Comparison of ENCODE assay signal across 14 cellular contexts in the genomic region with DNA sequence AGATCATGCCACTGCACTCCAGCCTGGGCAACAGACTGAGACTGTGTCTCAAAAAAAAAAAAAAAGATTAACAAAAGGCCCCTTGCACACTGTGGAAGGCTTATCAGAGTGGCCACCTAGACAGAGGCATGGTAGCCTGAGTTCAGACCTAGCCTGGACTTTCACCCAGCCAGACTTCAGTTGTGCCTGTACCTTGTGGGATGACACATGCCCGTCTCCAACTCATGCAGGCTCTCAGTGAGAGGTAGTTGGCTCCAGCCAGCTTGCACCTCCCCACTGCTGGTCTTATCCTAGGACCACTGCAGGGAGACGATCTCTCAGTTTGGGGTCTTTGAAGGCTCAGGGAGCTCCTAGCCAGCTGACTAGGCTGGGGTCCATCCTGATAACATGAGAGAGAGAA. TPM values are rescaled to one million over a fixed set of nuclear protein-coding genes. Genes with fewer than 3 reads are reported as not detected.
DNase-seq lines count a peak whose midpoint lies in the region; ATAC-seq and TF ChIP-seq lines count a peak whose summit lies in the region.
"Had no signal": no experiment of that assay in that cellular context is flagged by ENCODE, and none has a peak within 500 bp of the region (broad histone marks: within the 10 kb centered on the region; RNA-seq: fewer than 3 reads in every experiment).

No MANE protein-coding gene starts in this region.

- H3K4me3 Mint-ChIP-seq in activated B cell treated with CpG ODN at 0.5 μM for 24 hours, result no peak overlapping the region
- peak overlapping the region; percentile 85 to 94 (median 87) for H3K4me3 Mint-ChIP-seq in immature natural killer cell

- ATAC-seq in activated B cell treated with CpG ODN at 0.5 μM for 24 hours (ENCODE audit: low read depth), result no peak
- no peak for ATAC-seq in GM21576 (IDR thresholded peaks at IDR 0.05; ENCODE audit: unreplicated experiment)

- intact Hi-C loops in activated B cell treated with CpG ODN at 0.5 μM for 24 hours (cut with micrococcal nuclease) (loop anchor here (2.0 kb wide), 1 partner anchor 51 kb away; no protein-coding TSS in a partner anchor), spleen (cut with DNase I; ENCODE audit: low total_unique reads) (no loop called here)

- peaks cover 0 to 10% (median 0%) of the 10 kb centered on the region in 6 donors for H3K36me3 ChIP-seq in spleen

- H3K9me3 Mint-ChIP-seq in activated B cell treated with CpG ODN at 0.5 μM for 24 hours (no peaks in the 10 kb centered on the region), immature natural killer cell (no peaks in the 10 kb centered on the region)

- DNase-seq in DMS 273 (lab: John Stamatoyannopoulos, UW; ENCODE audit: unreplicated experiment), result peak; percentile 63
- DNase-seq in DMS 273 treated with DMSO at 0.1 percent for 48 hours (lab: John Stamatoyannopoulos, UW), result no peak
- no peak for DNase-seq in activated B cell treated with CpG ODN at 0.5 μM for 24 hours
- DNase-seq in immature natural killer cell, result no peak
- DNase-seq in spleen, result peak; percentile 29
- DNase-seq in SW480 (ENCODE audit: low spot score), result no peak
- no peak for DNase-seq in HT-29 (ENCODE audit: low spot score)
- DNase-seq: activated CD4-positive, alpha-beta T cell treated with anti-CD3 and anti-CD28 coated beads, Interleukin-2, amount 50 U/mL, for 4 hours; anterior cingulate cortex; NCI-H526 treated with DMSO at 0.1 percent for 48 hours; stimulated activated CD4-positive, alpha-beta T cell treated with anti-CD3 and anti-CD28 coated beads, Interleukin-12 subunit alpha, Interleukin-12 subunit beta, amount 100 ng/mL, for 4 hours had no signal

- TF ChIP-seq CTCF in activated B cell treated with CpG ODN at 0.5 μM for 24 hours (IDR thresholded peaks at IDR 0.05), result no peak
- TF ChIP-seq CTCF in spleen (IDR thresholded peaks at IDR 0.05 in 8 of 11, conservative IDR thresholded peaks at IDR 0.05 in 3 of 11), result no peak

- POLR2A ChIA-PET in activated B cell treated with CpG ODN at 0.5 μM for 24 hours (lab: Charles Lee), result interaction anchor here (1.2 to 2.9 kb wide), 2 partner anchors 41 to 52 kb away, joined by 4 to 12 read pairs; partner anchors contain the start of gene GATAD2A

- H3K36me3 Mint-ChIP-seq in activated B cell treated with CpG ODN at 0.5 μM for 24 hours (ENCODE audit: low read depth) (peaks cover 5% of the 10 kb centered on the region), immature natural killer cell (peaks cover 0 to 4% (median 4%) of the 10 kb centered on the region in 3 donors)

- peaks cover 61 to 100% (median 82%) of the 10 kb centered on the region in 6 donors for H3K4me1 ChIP-seq in spleen

- no peak for TF ChIP-seq POLR2A in spleen (IDR thresholded peaks at IDR 0.05)

- CTCF ChIA-PET in activated B cell treated with CpG ODN at 0.5 μM for 24 hours (lab: Charles Lee), result no interaction called here

- no peaks in the 10 kb centered on the region for H3K27me3 ChIP-seq in spleen (replicated peaks in 1 of 7)
- H3K27me3 ChIP-seq: SJSA1 had no signal

- H3K9me3 ChIP-seq in spleen, result no peaks in the 10 kb centered on the region
- H3K9me3 ChIP-seq: SJSA1 had no signal

- WGBS in spleen, 5 donors, result 71 to 91% (median 85%) methylated on average over 1 to 2 of the region's 2 CpGs

- H3K4me1 Mint-ChIP-seq in activated B cell treated with CpG ODN at 0.5 μM for 24 hours, result peaks cover 64% of the 10 kb centered on the region
- H3K4me1 Mint-ChIP-seq in immature natural killer cell, result peaks cover 76 to 83% of the 10 kb centered on the region in 2 donors

- H3K27ac Mint-ChIP-seq in activated B cell treated with CpG ODN at 0.5 μM for 24 hours, result peak overlapping the region; percentile 86
- H3K27ac Mint-ChIP-seq in immature natural killer cell, result peak overlapping the region; percentile 96 to 100 (median 100)

- H3K4me3 ChIP-seq in spleen, result peak overlapping the region in 1 of 8 donors; percentile 63
- H3K4me3 ChIP-seq: SJSA1 had no signal

- peak overlapping the region; percentile 80 to 97 (median 92) for H3K27ac ChIP-seq in spleen
- H3K27ac ChIP-seq: 22Rv1, SJSA1 had no signal

- H3K27me3 Mint-ChIP-seq in activated B cell treated with CpG ODN at 0.5 μM for 24 hours (no peaks in the 10 kb centered on the region), immature natural killer cell (ENCODE audit: low read depth in 3 of 3) (peaks cover 11 to 35% (median 13%) of the 10 kb centered on the region in 3 donors)

RNA-seq across cellular contexts. Expression of gene GATAD2A, which starts 52.2 kb away (rescaled TPM):
- total RNA-seq in activated B cell treated with CpG ODN at 0.5 μM for 24 hours, result 116 and 126 TPM in 2 replicates
- 10 to 100 TPM in 2 of 3 donors, 1 to 10 TPM in 1; 8.8 to 48.5 (median 21.0) TPM for polyA plus RNA-seq in immature natural killer cell
- total RNA-seq in spleen, result 100 to 1,000 TPM in 3 of 7 donors, 10 to 100 TPM in 4; 54.0 to 122 (median 94.2) TPM
- polyA plus RNA-seq in spleen, result 10 to 100 TPM; 11.6 to 25.5 (median 12.6) TPM
- total RNA-seq in HT-29 (2014; rRNA removed; shearing (Covaris generic)), result 85.8 and 96.7 TPM in 2 replicates

RNA-seq across cellular contexts. Expression of gene TSSK6, which starts 57.7 kb away (rescaled TPM):
- 4.0 and 4.3 TPM in 2 replicates for total RNA-seq in activated B cell treated with CpG ODN at 0.5 μM for 24 hours
- under 1 TPM in 2 of 3 donors, not detected in 1; 0.66 to 0.96 TPM for polyA plus RNA-seq in immature natural killer cell
- 1 to 10 TPM; 2.3 to 5.6 (median 3.7) TPM for total RNA-seq in spleen
- polyA plus RNA-seq in spleen, result 1 to 10 TPM; 1.7 to 3.3 (median 2.4) TPM
- total RNA-seq in HT-29 (2014; rRNA removed; shearing (Covaris generic)), result 1.3 and 1.5 TPM in 2 replicates

RNA-seq across cellular contexts. Expression of gene NDUFA13, which starts 58.3 kb away (rescaled TPM):
- total RNA-seq in activated B cell treated with CpG ODN at 0.5 μM for 24 hours (294 and 317 TPM in 2 replicates), spleen (100 to 1,000 TPM in 4 of 7 donors, 10 to 100 TPM in 3; 24.0 to 216 (median 182) TPM)
- polyA plus RNA-seq in immature natural killer cell (100 to 1,000 TPM; 242 to 566 (median 301) TPM), spleen (100 to 1,000 TPM; 203 to 224 (median 204) TPM)
- 190 and 202 TPM in 2 replicates for total RNA-seq in HT-29 (2014; rRNA removed; shearing (Covaris generic))

Comparison
In these comparisons a context has a peak if more than half of its experiments do, and no peak if none do; other contexts are left out.
1. DNase-seq: peak in DMS 273 (single experiment) and spleen (single experiment); none in DMS 273 treated with DMSO at 0.1 percent for 48 hours (single experiment), activated B cell treated with CpG ODN at 0.5 μM for 24 hours (single experiment), immature natural killer cell (0 of 3), SW480 (single experiment) and HT-29 (single experiment).